1 cellular context compared by ENCODE assay signal in genomic region chr6:36576573-36576972, GRCh38.
TF ChIP-seq lines count a peak whose summit lies in the region.

No MANE protein-coding gene starts in this region.

TF ChIP-seq in A549, 52 proteins besides CTCF, POLR2A, EP300 and RAD21 (continued from another document):
- no peak for TF ChIP-seq REST (IDR thresholded peaks at IDR 0.05)
